In genomic region chr9:95725045-95725444, GRCh38 we compare ENCODE assay signal across 13 cellular contexts.
DNase-seq lines count a peak whose midpoint lies in the region; ATAC-seq lines count a peak whose summit lies in the region.
"Had no signal": no experiment of that assay in that cellular context is flagged by ENCODE, and none has a peak within 500 bp of the region (broad histone marks: within the 10 kb centered on the region; RNA-seq: fewer than 3 reads in every experiment).

No MANE protein-coding gene starts in this region.

- peak overlapping the region; percentile 73 for H3K27ac Mint-ChIP-seq in activated CD8-positive, alpha-beta memory T cell treated with anti-CD3 and anti-CD28 coated beads, Interleukin-2, amount 10 ng/mL, durations not matched to agents 7 days and 5 days
- H3K27ac Mint-ChIP-seq in stimulated activated memory B cell treated with anti-CD40 and anti-IgM and Interleukin-4, amounts not matched to agents 10 μg/mL and 1 μg/mL and 100 μg/mL, for 72 hours, result peak overlapping the region; percentile 53

- H3K4me3 Mint-ChIP-seq in activated CD8-positive, alpha-beta memory T cell treated with anti-CD3 and anti-CD28 coated beads, Interleukin-2, amount 10 ng/mL, durations not matched to agents 7 days and 5 days, result no peak overlapping the region
- no peak overlapping the region for H3K4me3 Mint-ChIP-seq in stimulated activated memory B cell treated with anti-CD40 and anti-IgM and Interleukin-4, amounts not matched to agents 10 μg/mL and 1 μg/mL and 100 μg/mL, for 72 hours

- peaks cover 33% of the 10 kb centered on the region for H3K36me3 Mint-ChIP-seq in activated CD8-positive, alpha-beta memory T cell treated with anti-CD3 and anti-CD28 coated beads, Interleukin-2, amount 10 ng/mL, durations not matched to agents 7 days and 5 days
- no peaks in the 10 kb centered on the region for H3K36me3 Mint-ChIP-seq in stimulated activated memory B cell treated with anti-CD40 and anti-IgM and Interleukin-4, amounts not matched to agents 10 μg/mL and 1 μg/mL and 100 μg/mL, for 72 hours

- peaks cover 32% of the 10 kb centered on the region for H3K4me1 Mint-ChIP-seq in activated CD8-positive, alpha-beta memory T cell treated with anti-CD3 and anti-CD28 coated beads, Interleukin-2, amount 10 ng/mL, durations not matched to agents 7 days and 5 days
- peaks cover 20% of the 10 kb centered on the region for H3K4me1 Mint-ChIP-seq in stimulated activated memory B cell treated with anti-CD40 and anti-IgM and Interleukin-4, amounts not matched to agents 10 μg/mL and 1 μg/mL and 100 μg/mL, for 72 hours

- ATAC-seq in activated CD4-positive, CD25-positive, alpha-beta regulatory T cell treated with anti-CD3 and anti-CD28 coated beads, Interleukin-2, amount 50 U/mL, for 24 hours, result peak; percentile 20 to 31
- ATAC-seq in HG02973 (IDR thresholded peaks at IDR 0.05; ENCODE audit: unreplicated experiment) (peak; percentile 6), HG03025 (IDR thresholded peaks at IDR 0.05; ENCODE audit: low FRiP score, unreplicated experiment) (no peak)
- ATAC-seq in activated CD8-positive, alpha-beta memory T cell treated with anti-CD3 and anti-CD28 coated beads, Interleukin-2, amount 10 ng/mL, durations not matched to agents 7 days and 5 days, result peak; percentile 37
- ATAC-seq in stimulated activated memory B cell treated with anti-CD40 and anti-IgM and Interleukin-4, amounts not matched to agents 10 μg/mL and 1 μg/mL and 100 μg/mL, for 72 hours, result peak; percentile 52
- ATAC-seq: A549 had no signal

- no peak for DNase-seq in activated CD4-positive, CD25-positive, alpha-beta regulatory T cell treated with anti-CD3 and anti-CD28 coated beads, Interleukin-2, amount 50 U/mL, for 72 hours
- DNase-seq in activated CD8-positive, alpha-beta memory T cell treated with anti-CD3 and anti-CD28 coated beads, Interleukin-2, amount 10 ng/mL, durations not matched to agents 7 days and 5 days, result no peak
- DNase-seq in NCI-H1048 (lab: John Stamatoyannopoulos, UW) (no peak), HPDE6-E6E7 (ENCODE audit: extremely low spot score) (no peak)
- DNase-seq: esophagus squamous epithelium, GDM1, NCI-H187 treated with DMSO at 0.1 percent for 48 hours, thyroid gland had no signal

- CTCF ChIA-PET in activated CD8-positive, alpha-beta memory T cell treated with anti-CD3 and anti-CD28 coated beads, Interleukin-2, amount 10 ng/mL, durations not matched to agents 7 days and 5 days (lab: Charles Lee), result no interaction called here

- peaks cover 9% of the 10 kb centered on the region for H3K9me3 Mint-ChIP-seq in activated CD8-positive, alpha-beta memory T cell treated with anti-CD3 and anti-CD28 coated beads, Interleukin-2, amount 10 ng/mL, durations not matched to agents 7 days and 5 days (ENCODE audit: low read depth)
- H3K9me3 Mint-ChIP-seq in stimulated activated memory B cell treated with anti-CD40 and anti-IgM and Interleukin-4, amounts not matched to agents 10 μg/mL and 1 μg/mL and 100 μg/mL, for 72 hours, result peaks cover 4% of the 10 kb centered on the region

- peaks cover 37% of the 10 kb centered on the region for H3K27me3 Mint-ChIP-seq in activated CD8-positive, alpha-beta memory T cell treated with anti-CD3 and anti-CD28 coated beads, Interleukin-2, amount 10 ng/mL, durations not matched to agents 7 days and 5 days
- H3K27me3 Mint-ChIP-seq in stimulated activated memory B cell treated with anti-CD40 and anti-IgM and Interleukin-4, amounts not matched to agents 10 μg/mL and 1 μg/mL and 100 μg/mL, for 72 hours, result no peaks in the 10 kb centered on the region
